8 cellular contexts compared by ENCODE assay signal in genomic region chr1:43990271-43991199, GRCh38. TPM values are rescaled to one million over a fixed set of nuclear protein-coding genes. Genes with fewer than 3 reads are reported as not detected.
DNase-seq lines count a peak whose midpoint lies in the region; ATAC-seq and TF ChIP-seq lines count a peak whose summit lies in the region.

No MANE protein-coding gene starts in this region.

- no peak for TF ChIP-seq CTCF in stomach (IDR thresholded peaks at IDR 0.05)

- DNase-seq in NCI-H82 (lab: John Stamatoyannopoulos, UW) (peak; percentile 59), NCI-H82 treated with DMSO at 0.1 percent for 48 hours (lab: John Stamatoyannopoulos, UW; ENCODE audit: unreplicated experiment) (no peak), stomach (no peak)
- no peak for DNase-seq in activated CD8-positive, alpha-beta T cell treated with anti-CD3 and anti-CD28 coated beads, Interleukin-2, amount 10 ng/mL, durations not matched to agents 7 days and 5 days
- DNase-seq in central memory CD4-positive, alpha-beta T cell = no peak
- DNase-seq in activated CD4-positive, CD25-positive, alpha-beta regulatory T cell treated with anti-CD3 and anti-CD28 coated beads, Interleukin-2, amount 50 U/mL, for 72 hours = no peak

- TF ChIP-seq EP300 in stomach (IDR thresholded peaks at IDR 0.05) = no peak

- H3K9me3 ChIP-seq in iPS-15b (ENCODE audit: control insufficient read depth, insufficient read depth, low read length) = no peaks in the 10 kb centered on the region
- no peaks in the 10 kb centered on the region for H3K9me3 ChIP-seq in stomach

- CTCF ChIA-PET in activated CD8-positive, alpha-beta T cell treated with anti-CD3 and anti-CD28 coated beads, Interleukin-2, amount 10 ng/mL, durations not matched to agents 7 days and 5 days (lab: Charles Lee) = interaction anchor here (1.5 kb wide), 1 partner anchor 14 kb away, joined by 7 read pairs; no protein-coding TSS in a partner anchor

- H3K4me3 ChIP-seq in iPS-15b (ENCODE audit: low read depth, low read length) (peak overlapping the region; percentile 81), stomach (peak overlapping the region; percentile 62 to 78 (median 72))

- POLR2A ChIA-PET in activated CD8-positive, alpha-beta T cell treated with anti-CD3 and anti-CD28 coated beads, Interleukin-2, amount 10 ng/mL, durations not matched to agents 7 days and 5 days (lab: Charles Lee) = interaction anchor here (0.8 to 1.1 kb wide), 2 partner anchors 12 to 15 kb away, joined by 3 to 4 read pairs; no protein-coding TSS in a partner anchor

- intact Hi-C loops in stomach (cut with DNase I; ENCODE audit: low total_unique reads) = no loop called here

- H3K4me3 Mint-ChIP-seq in activated CD8-positive, alpha-beta T cell treated with anti-CD3 and anti-CD28 coated beads, Interleukin-2, amount 10 ng/mL, durations not matched to agents 7 days and 5 days = peak overlapping the region; percentile 89

- no peak overlapping the region for H3K9ac ChIP-seq in iPS-15b (ENCODE audit: low read depth, low read length)

- no peak for TF ChIP-seq POLR2A in stomach (IDR thresholded peaks at IDR 0.05)

- H3K27ac Mint-ChIP-seq in activated CD8-positive, alpha-beta T cell treated with anti-CD3 and anti-CD28 coated beads, Interleukin-2, amount 10 ng/mL, durations not matched to agents 7 days and 5 days = peak overlapping the region; percentile 85

- peaks cover 2% of the 10 kb centered on the region for H3K36me3 ChIP-seq in iPS-15b (ENCODE audit: control insufficient read depth, insufficient read depth, low read length)
- peaks cover 0 to 7% (median 5%) of the 10 kb centered on the region in 4 donors for H3K36me3 ChIP-seq in stomach

- peaks cover 28% of the 10 kb centered on the region for H3K4me1 Mint-ChIP-seq in activated CD8-positive, alpha-beta T cell treated with anti-CD3 and anti-CD28 coated beads, Interleukin-2, amount 10 ng/mL, durations not matched to agents 7 days and 5 days (ENCODE audit: low read depth)

- H3K36me3 Mint-ChIP-seq in activated CD8-positive, alpha-beta T cell treated with anti-CD3 and anti-CD28 coated beads, Interleukin-2, amount 10 ng/mL, durations not matched to agents 7 days and 5 days (ENCODE audit: low read depth) = no peaks in the 10 kb centered on the region

- no peaks in the 10 kb centered on the region for H3K9me3 Mint-ChIP-seq in activated CD8-positive, alpha-beta T cell treated with anti-CD3 and anti-CD28 coated beads, Interleukin-2, amount 10 ng/mL, durations not matched to agents 7 days and 5 days (ENCODE audit: insufficient read depth)

- H3K27me3 ChIP-seq in iPS-15b (ENCODE audit: control insufficient read depth, insufficient read depth, low read length) = no peaks in the 10 kb centered on the region
- H3K27me3 ChIP-seq in stomach = no peaks in the 10 kb centered on the region

- peak overlapping the region; percentile 80 to 90 (median 84) for H3K27ac ChIP-seq in stomach

- ATAC-seq in activated CD8-positive, alpha-beta T cell treated with anti-CD3 and anti-CD28 coated beads, Interleukin-2, amount 10 ng/mL, durations not matched to agents 7 days and 5 days = no peak
- no peak for ATAC-seq in HG03159 (IDR thresholded peaks at IDR 0.05; ENCODE audit: unreplicated experiment)

- H3K27me3 Mint-ChIP-seq in activated CD8-positive, alpha-beta T cell treated with anti-CD3 and anti-CD28 coated beads, Interleukin-2, amount 10 ng/mL, durations not matched to agents 7 days and 5 days (ENCODE audit: low read depth) = no peaks in the 10 kb centered on the region

- H3K4me1 ChIP-seq in iPS-15b (ENCODE audit: control insufficient read depth, insufficient read depth, low read length) = peaks cover 7% of the 10 kb centered on the region
- peaks cover 15 to 54% (median 26%) of the 10 kb centered on the region in 4 donors for H3K4me1 ChIP-seq in stomach

- 68 to 78% (median 71%) methylated on average over 16 to 19 of the region's 19 CpGs for WGBS in stomach, 5 donors

RNA-seq across cellular contexts. Expression of gene CCDC24, which starts 0.9 kb away (rescaled TPM):
- total RNA-seq in activated CD8-positive, alpha-beta T cell treated with anti-CD3 and anti-CD28 coated beads, Interleukin-2, amount 10 ng/mL, durations not matched to agents 7 days and 5 days = 1 to 10 TPM; 1.1 to 1.3 TPM
- 10 to 100 TPM in 2 of 5 donors, 1 to 10 TPM in 3; 1.2 to 32.4 (median 6.7) TPM for total RNA-seq in stomach
- 10 to 100 TPM in 2 of 3 donors, 1 to 10 TPM in 1; 5.3 to 16.7 (median 14.6) TPM for polyA plus RNA-seq in stomach

RNA-seq across cellular contexts. Expression of gene B4GALT2, which starts 11.5 kb away (rescaled TPM):
- total RNA-seq in activated CD8-positive, alpha-beta T cell treated with anti-CD3 and anti-CD28 coated beads, Interleukin-2, amount 10 ng/mL, durations not matched to agents 7 days and 5 days = 10 to 100 TPM; 20.1 to 20.2 TPM
- total RNA-seq in stomach = 10 to 100 TPM; 15.2 to 30.9 (median 23.8) TPM
- 10 to 100 TPM; 19.9 to 37.4 (median 21.3) TPM for polyA plus RNA-seq in stomach

RNA-seq across cellular contexts. Expression of gene ATP6V0B, which starts 15.8 kb away (rescaled TPM):
- total RNA-seq in activated CD8-positive, alpha-beta T cell treated with anti-CD3 and anti-CD28 coated beads, Interleukin-2, amount 10 ng/mL, durations not matched to agents 7 days and 5 days = 100 to 1,000 TPM; 116 to 117 TPM
- total RNA-seq in stomach = 100 to 1,000 TPM in 1 of 5 donors, 10 to 100 TPM in 4; 32.1 to 142 (median 85.2) TPM
- polyA plus RNA-seq in stomach = 100 to 1,000 TPM in 2 of 3 donors, 10 to 100 TPM in 1; 94.7 to 188 (median 162) TPM

RNA-seq across cellular contexts. Expression of gene DPH2, which starts 20.7 kb away (rescaled TPM):
- 10 to 100 TPM; 32.4 to 32.9 TPM for total RNA-seq in activated CD8-positive, alpha-beta T cell treated with anti-CD3 and anti-CD28 coated beads, Interleukin-2, amount 10 ng/mL, durations not matched to agents 7 days and 5 days
- total RNA-seq in stomach = 10 to 100 TPM in 4 of 5 donors, 1 to 10 TPM in 1; 6.4 to 93.2 (median 26.8) TPM
- 10 to 100 TPM; 10.2 to 13.7 (median 11.6) TPM for polyA plus RNA-seq in stomach

RNA-seq across cellular contexts. Expression of gene SLC6A9, which starts 40.7 kb away (rescaled TPM):
- 1 to 10 TPM; 1.9 to 2.3 TPM for total RNA-seq in activated CD8-positive, alpha-beta T cell treated with anti-CD3 and anti-CD28 coated beads, Interleukin-2, amount 10 ng/mL, durations not matched to agents 7 days and 5 days
- total RNA-seq in stomach = 10 to 100 TPM in 1 of 5 donors, 1 to 10 TPM in 3, not detected in 1; 1.3 to 40.8 (median 1.9) TPM
- polyA plus RNA-seq in stomach = 1 to 10 TPM; 1.1 to 5.7 (median 4.3) TPM
